19 cellular contexts compared by ENCODE assay signal in the genomic region with DNA sequence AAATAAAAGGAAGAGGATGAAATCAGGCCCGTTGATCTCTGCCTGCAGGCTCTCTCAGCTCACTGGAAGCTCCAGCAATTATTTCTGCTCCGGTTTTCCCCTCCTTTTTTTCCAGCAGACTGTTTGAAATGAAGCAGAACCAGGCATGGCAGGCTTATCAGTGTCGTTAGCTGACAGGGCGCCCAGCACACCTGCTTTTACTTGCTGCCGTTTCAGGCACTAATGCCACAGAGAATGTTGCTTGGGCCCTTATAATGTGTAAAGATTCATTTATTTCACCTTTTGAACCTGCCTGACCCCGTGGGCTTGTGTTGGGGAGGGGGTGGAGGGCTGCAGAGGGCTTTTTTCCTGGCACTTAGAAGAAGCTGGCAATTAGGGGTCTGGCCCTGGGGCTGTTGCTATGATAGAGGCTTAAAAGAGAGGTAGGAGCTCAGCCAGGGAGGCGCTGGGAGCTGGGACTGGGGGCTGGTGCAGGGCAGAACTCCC.
DNase-seq lines count a peak whose midpoint lies in the region; ATAC-seq and TF ChIP-seq lines count a peak whose summit lies in the region.
"Had no signal": no experiment of that assay in that cellular context is flagged by ENCODE, and none has a peak within 500 bp of the region (broad histone marks: within the 10 kb centered on the region; RNA-seq: fewer than 3 reads in every experiment).

No MANE protein-coding gene starts in this region.

- POLR2A ChIA-PET in HEK293T (lab: Yijun Ruan, JAX) = no interaction called here

- H3K4me2 ChIP-seq in neural progenitor cell = peak overlapping the region; percentile 31

- H3K9me3 ChIP-seq in neural progenitor cell (ENCODE audit: low read depth) = no peaks in the 10 kb centered on the region

- peak overlapping the region; percentile 9 for H3K27ac Mint-ChIP-seq in neural progenitor cell
- H3K27ac Mint-ChIP-seq: activated CD4-positive, alpha-beta T cell treated with anti-CD3 and anti-CD28 coated beads, Interleukin-2, amount 10 ng/mL, durations not matched to agents 24 days and 14 days; activated naive CD8-positive, alpha-beta T cell treated with anti-CD3 and anti-CD28 coated beads, Interleukin-2, amount 50 U/mL, for 24 hours; activated T-cell treated with anti-CD3 and anti-CD28 coated beads, Interleukin-2, amount 50 U/mL, for 24 hours had no signal

- H3K4me3 Mint-ChIP-seq in neural progenitor cell = no peak overlapping the region
- H3K4me3 Mint-ChIP-seq: activated CD4-positive, alpha-beta T cell treated with anti-CD3 and anti-CD28 coated beads, Interleukin-2, amount 10 ng/mL, durations not matched to agents 24 days and 14 days; activated naive CD8-positive, alpha-beta T cell treated with anti-CD3 and anti-CD28 coated beads, Interleukin-2, amount 50 U/mL, for 24 hours; activated T-cell treated with anti-CD3 and anti-CD28 coated beads, Interleukin-2, amount 50 U/mL, for 24 hours; neural crest cell had no signal

- no peaks in the 10 kb centered on the region for H3K36me3 ChIP-seq in neural progenitor cell

- H3K9me3 Mint-ChIP-seq in neural progenitor cell = no peaks in the 10 kb centered on the region
- H3K9me3 Mint-ChIP-seq: activated CD4-positive, alpha-beta T cell treated with anti-CD3 and anti-CD28 coated beads, Interleukin-2, amount 10 ng/mL, durations not matched to agents 24 days and 14 days; activated naive CD8-positive, alpha-beta T cell treated with anti-CD3 and anti-CD28 coated beads, Interleukin-2, amount 50 U/mL, for 24 hours; activated T-cell treated with anti-CD3 and anti-CD28 coated beads, Interleukin-2, amount 50 U/mL, for 24 hours; neural crest cell had no signal

- H3K27me3 ChIP-seq in neural progenitor cell = peaks cover 14% of the 10 kb centered on the region

- CTCF ChIA-PET in HEK293T (lab: Yijun Ruan, JAX) = no interaction called here

- no peaks in the 10 kb centered on the region for H3K36me3 Mint-ChIP-seq in neural progenitor cell

- no peak for TF ChIP-seq CTCF in neural progenitor cell (IDR thresholded peaks at IDR 0.05)

- peak; percentile 8 for DNase-seq in DMS 273 (lab: John Stamatoyannopoulos, UW; ENCODE audit: unreplicated experiment)
- DNase-seq in DMS 273 treated with DMSO at 0.1 percent for 48 hours (lab: John Stamatoyannopoulos, UW) = no peak
- DNase-seq in NCI-H1694 treated with DMSO at 0.1 percent for 48 hours (lab: John Stamatoyannopoulos, UW) = peak; percentile 79
- peak; percentile 29 for DNase-seq in neural progenitor cell (ENCODE audit: low spot score)
- no peak for DNase-seq in HEK293T (ENCODE audit: extremely low spot score)
- DNase-seq in hepatic stellate cell (ENCODE audit: low spot score) = no peak
- DNase-seq: activated CD4-positive, alpha-beta T cell treated with anti-CD3 and anti-CD28 coated beads, Interleukin-2, amount 10 ng/mL, durations not matched to agents 24 days and 14 days; activated naive CD8-positive, alpha-beta T cell treated with anti-CD3 and anti-CD28 coated beads, Interleukin-2, amount 50 U/mL, for 24 hours; activated T-cell treated with anti-CD3 and anti-CD28 coated beads, Interleukin-2, amount 50 U/mL, for 24 hours; GF-D8; hypothalamus; KBM-7; small intestine; T1000 had no signal

- H3K79me2 ChIP-seq in neural progenitor cell (ENCODE audit: low read depth) = no peaks in the 10 kb centered on the region

- H2AFZ ChIP-seq in neural progenitor cell (replicated peaks) = no peak overlapping the region

- ATAC-seq in SK-N-SH treated with all-trans-retinoic acid at 6 μM for 48 hours (peak; percentile 72), GM18511 (IDR thresholded peaks at IDR 0.05; ENCODE audit: unreplicated experiment) (no peak)
- ATAC-seq: activated naive CD8-positive, alpha-beta T cell treated with anti-CD3 and anti-CD28 coated beads, Interleukin-2, amount 50 U/mL, for 24 hours had no signal

- H3F3A ChIP-seq in neural progenitor cell (ENCODE audit: low read depth) = no peaks in the 10 kb centered on the region

- H3K27me3 Mint-ChIP-seq in neural progenitor cell (ENCODE audit: insufficient read depth, low read depth) = no peaks in the 10 kb centered on the region

- H3K27ac ChIP-seq in neural progenitor cell = no peak overlapping the region
- H3K27ac ChIP-seq: 22Rv1, C4-2B had no signal

- H3K4me3 ChIP-seq in neural progenitor cell = no peak overlapping the region

- H4K20me1 ChIP-seq in neural progenitor cell (ENCODE audit: low read depth) = no peaks in the 10 kb centered on the region

- H3K4me1 ChIP-seq in neural progenitor cell = peaks cover 29% of the 10 kb centered on the region

- peaks cover 53% of the 10 kb centered on the region for H3K4me1 Mint-ChIP-seq in neural progenitor cell
- H3K4me1 Mint-ChIP-seq: activated CD4-positive, alpha-beta T cell treated with anti-CD3 and anti-CD28 coated beads, Interleukin-2, amount 10 ng/mL, durations not matched to agents 24 days and 14 days; activated naive CD8-positive, alpha-beta T cell treated with anti-CD3 and anti-CD28 coated beads, Interleukin-2, amount 50 U/mL, for 24 hours had no signal

- no peak overlapping the region for H3K9ac ChIP-seq in neural progenitor cell

TF ChIP-seq in SK-N-SH treated with all-trans-retinoic acid at 6 μM for 48 hours, 23 proteins besides CTCF, POLR2A, EP300 and RAD21 (continues in another document):
- TF ChIP-seq ZFP3 (CRISPR knock-in tag; IDR thresholded peaks at IDR 0.05) (peak; percentile 78; the same call in 1 of the 2 replicates), RARB (CRISPR knock-in tag; IDR thresholded peaks at IDR 0.05) (no peak), BACH2 (CRISPR knock-in tag; IDR thresholded peaks at IDR 0.05; ENCODE audit: borderline replicate concordance) (no peak), OSR1 (CRISPR knock-in tag; IDR thresholded peaks at IDR 0.05) (no peak)
- TF ChIP-seq, protein P1, sequence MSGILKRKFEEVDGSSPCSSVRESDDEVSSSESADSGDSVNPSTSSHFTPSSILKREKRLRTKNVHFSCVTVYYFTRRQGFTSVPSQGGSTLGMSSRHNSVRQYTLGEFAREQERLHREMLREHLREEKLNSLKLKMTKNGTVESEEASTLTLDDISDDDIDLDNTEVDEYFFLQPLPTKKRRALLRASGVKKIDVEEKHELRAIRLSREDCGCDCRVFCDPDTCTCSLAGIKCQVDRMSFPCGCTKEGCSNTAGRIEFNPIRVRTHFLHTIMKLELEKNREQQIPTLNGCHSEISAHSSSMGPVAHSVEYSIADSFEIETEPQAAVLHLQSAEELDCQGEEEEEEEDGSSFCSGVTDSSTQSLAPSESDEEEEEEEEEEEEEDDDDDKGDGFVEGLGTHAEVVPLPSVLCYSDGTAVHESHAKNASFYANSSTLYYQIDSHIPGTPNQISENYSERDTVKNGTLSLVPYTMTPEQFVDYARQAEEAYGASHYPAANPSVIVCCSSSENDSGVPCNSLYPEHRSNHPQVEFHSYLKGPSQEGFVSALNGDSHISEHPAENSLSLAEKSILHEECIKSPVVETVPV (CRISPR knock-in tag; IDR thresholded peaks at IDR 0.05) = peak; percentile 68; the same call in 1 of the 2 replicates

TF ChIP-seq in HEK293T, 16 proteins besides CTCF, POLR2A, EP300 and RAD21:
- TF ChIP-seq CTBP1 (IDR thresholded peaks at IDR 0.05; ENCODE audit: borderline replicate concordance) = no peak
- TF ChIP-seq FOXA1 (IDR thresholded peaks at IDR 0.05) = no peak
- no peak for TF ChIP-seq SP1 (IDR thresholded peaks at IDR 0.05)
- TF ChIP-seq LEF1 (IDR thresholded peaks at IDR 0.05; ENCODE audit: borderline replicate concordance) = no peak
- TF ChIP-seq HDGF (IDR thresholded peaks at IDR 0.05; ENCODE audit: borderline replicate concordance) = no peak
- TF ChIP-seq, protein P2, sequence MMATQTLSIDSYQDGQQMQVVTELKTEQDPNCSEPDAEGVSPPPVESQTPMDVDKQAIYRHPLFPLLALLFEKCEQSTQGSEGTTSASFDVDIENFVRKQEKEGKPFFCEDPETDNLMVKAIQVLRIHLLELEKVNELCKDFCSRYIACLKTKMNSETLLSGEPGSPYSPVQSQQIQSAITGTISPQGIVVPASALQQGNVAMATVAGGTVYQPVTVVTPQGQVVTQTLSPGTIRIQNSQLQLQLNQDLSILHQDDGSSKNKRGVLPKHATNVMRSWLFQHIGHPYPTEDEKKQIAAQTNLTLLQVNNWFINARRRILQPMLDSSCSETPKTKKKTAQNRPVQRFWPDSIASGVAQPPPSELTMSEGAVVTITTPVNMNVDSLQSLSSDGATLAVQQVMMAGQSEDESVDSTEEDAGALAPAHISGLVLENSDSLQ (IDR thresholded peaks at IDR 0.05) = no peak
- no peak for TF ChIP-seq FOXK2 (IDR thresholded peaks at IDR 0.05)
- no peak for TF ChIP-seq TARDBP (IDR thresholded peaks at IDR 0.05)
- TF ChIP-seq ELF4 (IDR thresholded peaks at IDR 0.05) = no peak
- TF ChIP-seq BHLHE40 (IDR thresholded peaks at IDR 0.05; ENCODE audit: borderline replicate concordance) = no peak
- no peak for TF ChIP-seq SUZ12 (IDR thresholded peaks at IDR 0.05)
- TF ChIP-seq ZNF384 (IDR thresholded peaks at IDR 0.05) = no peak
- TF ChIP-seq ARNT (IDR thresholded peaks at IDR 0.05) = no peak
- TF ChIP-seq FOXM1 (IDR thresholded peaks at IDR 0.05; ENCODE audit: borderline replicate concordance) = no peak
- no peak for TF ChIP-seq NFRKB (IDR thresholded peaks at IDR 0.05)
- TF ChIP-seq L3MBTL2 (conservative IDR thresholded peaks at IDR 0.05) = no peak

Comparison
In these comparisons a context has a peak if more than half of its experiments do, and no peak if none do; other contexts are left out.
1. DNase-seq: peak in DMS 273 (single experiment), NCI-H1694 treated with DMSO at 0.1 percent for 48 hours (single experiment) and neural progenitor cell (single experiment); none in DMS 273 treated with DMSO at 0.1 percent for 48 hours (single experiment), HEK293T (single experiment) and hepatic stellate cell (single experiment).